10 cellular contexts compared by ENCODE assay signal in genomic region chr4:119210760-119211159, GRCh38. TPM values are rescaled to one million over a fixed set of nuclear protein-coding genes. Genes with fewer than 3 reads are reported as not detected.
DNase-seq lines count a peak whose midpoint lies in the region; ATAC-seq, FAIRE-seq and TF ChIP-seq lines count a peak whose summit lies in the region.
"Had no signal": no experiment of that assay in that cellular context is flagged by ENCODE, and none has a peak within 500 bp of the region (broad histone marks: within the 10 kb centered on the region; RNA-seq: fewer than 3 reads in every experiment).

No MANE protein-coding gene starts in this region.

- no peaks in the 10 kb centered on the region for H3K9me2 ChIP-seq in hepatocyte (replicated peaks; ENCODE audit: insufficient read depth)

- no peak for FAIRE-seq in A549 (lab: Jason Lieb, UNC)

- 78% methylated on average over 4 of the region's 4 CpGs for WGBS in A549 (ENCODE audit: missing lambda C conversion rate)
- WGBS in hepatocyte (ENCODE audit: low lambda C conversion rate, missing lambda C conversion rate) = 89% methylated on average over 4 of the region's 4 CpGs

- no peaks in the 10 kb centered on the region for H3K9me3 ChIP-seq in A549
- no peaks in the 10 kb centered on the region for H3K9me3 ChIP-seq in hepatocyte (ENCODE audit: low read depth)

- no peak overlapping the region for H2AFZ ChIP-seq in hepatocyte

- H3K36me3 Mint-ChIP-seq in activated T-helper 17 cell treated with anti-CD3 and anti-CD28 coated beads, Interleukin-2, amount 50 U/mL, for 72 hours (ENCODE audit: low read depth) = peaks cover 13% of the 10 kb centered on the region

- no peaks in the 10 kb centered on the region for H3K27me3 ChIP-seq in hepatocyte

- H3K9me3 Mint-ChIP-seq in activated T-helper 17 cell treated with anti-CD3 and anti-CD28 coated beads, Interleukin-2, amount 50 U/mL, for 72 hours = no peaks in the 10 kb centered on the region

- peak overlapping the region; percentile 99 for H3K27ac Mint-ChIP-seq in activated T-helper 17 cell treated with anti-CD3 and anti-CD28 coated beads, Interleukin-2, amount 50 U/mL, for 72 hours

- ATAC-seq in A549 = no peak
- no peak for ATAC-seq in activated T-helper 17 cell treated with anti-CD3 and anti-CD28 coated beads, Interleukin-2, amount 50 U/mL, for 72 hours (replicated peaks)

- no peaks in the 10 kb centered on the region for H3K36me3 ChIP-seq in hepatocyte (replicated peaks; ENCODE audit: insufficient read depth, low read depth)

- TF ChIP-seq EP300 in A549 (IDR thresholded peaks at IDR 0.05) = no peak

- H3K4me2 ChIP-seq in A549 = peak overlapping the region; percentile 57
- peak overlapping the region; percentile 76 for H3K4me2 ChIP-seq in hepatocyte

- peak overlapping the region; percentile 96 for H3K4me3 Mint-ChIP-seq in activated T-helper 17 cell treated with anti-CD3 and anti-CD28 coated beads, Interleukin-2, amount 50 U/mL, for 72 hours

- DNase-seq in A549 (ENCODE audit: low read depth in 1 of 2, low spot score in 1 of 2) (peak in 1 of 2 experiments; percentile 17), HFF-Myc (ENCODE audit: extremely low read depth, low read depth) (no peak), hepatocyte (ENCODE audit: low spot score) (no peak), NCI-H774 (lab: John Stamatoyannopoulos, UW) (no peak), cortex of kidney (lab: John Stamatoyannopoulos, UW) (no peak), occipital lobe (lab: John Stamatoyannopoulos, UW) (no peak), ureter (ENCODE audit: low spot score) (no peak)
- DNase-seq: amniotic stem cell, COR-L47 had no signal

- H3K27me3 Mint-ChIP-seq in activated T-helper 17 cell treated with anti-CD3 and anti-CD28 coated beads, Interleukin-2, amount 50 U/mL, for 72 hours = no peaks in the 10 kb centered on the region

- POLR2A ChIA-PET in A549 (lab: Yijun Ruan, JAX) = no interaction called here

- TF ChIP-seq POLR2A in A549 (IDR thresholded peaks at IDR 0.05; ENCODE audit: low read length) = no peak

- H3K4me1 Mint-ChIP-seq in activated T-helper 17 cell treated with anti-CD3 and anti-CD28 coated beads, Interleukin-2, amount 50 U/mL, for 72 hours = peaks cover 30% of the 10 kb centered on the region

- TF ChIP-seq CTCF in A549 (IDR thresholded peaks at IDR 0.05) (no peak), HFF-Myc (IDR thresholded peaks at IDR 0.05; ENCODE audit: low read depth, low read length, missing control alignments) (no peak), hepatocyte (IDR thresholded peaks at IDR 0.05; ENCODE audit: poor library complexity) (no peak)

- peaks cover 28% of the 10 kb centered on the region for H3K79me2 ChIP-seq in hepatocyte

- H3K4me1 ChIP-seq in A549 (peaks cover 46% of the 10 kb centered on the region), hepatocyte (ENCODE audit: insufficient read depth) (peaks cover 4% of the 10 kb centered on the region)

- peak overlapping the region; percentile 86 to 97; a peak in 5 of 6 replicates for H3K27ac ChIP-seq in A549
- peak overlapping the region; percentile 95 for H3K27ac ChIP-seq in hepatocyte

- CTCF ChIA-PET in A549 (lab: Yijun Ruan, JAX) = no interaction called here

- H4K20me1 ChIP-seq in hepatocyte (ENCODE audit: insufficient read depth, poor library complexity, severe bottlenecking) = no peaks in the 10 kb centered on the region

- no peak for TF ChIP-seq RAD21 in A549 (conservative IDR thresholded peaks at IDR 0.05 in 1 of 2, IDR thresholded peaks at IDR 0.05 in 1 of 2)

- H3K4me3 ChIP-seq in A549 (peak overlapping the region; percentile 82; the same call in 2 of the 3 replicates), HFF-Myc (replicated peaks; ENCODE audit: low read depth, low read length) (peak overlapping the region; percentile 79), hepatocyte (no peak overlapping the region)

TF ChIP-seq in A549, 52 proteins besides CTCF, POLR2A, EP300 and RAD21:
- TF ChIP-seq ATOH8 (CRISPR knock-in tag; IDR thresholded peaks at IDR 0.05; ENCODE audit: low read depth) (no peak), FOSL2 (IDR thresholded peaks at IDR 0.05) (no peak), FOSL2 (CRISPR knock-in tag; IDR thresholded peaks at IDR 0.05) (peak; percentile 74)

RNA-seq across cellular contexts. Expression of gene USP53, which starts 1.8 kb away (rescaled TPM):
- polyA plus RNA-seq in A549 (2011; rRNA removed) = 37.3 and 50.7 TPM in 2 replicates
- polyA plus RNA-seq in A549 (2012; cell fraction: cytosol; rRNA removed) = 3.6 and 3.9 TPM in 2 replicates
- polyA plus RNA-seq in A549 (2012; cell fraction: nucleus; rRNA removed) = 3.2 and 5.5 TPM in 2 replicates
- 8.3 to 10.2 TPM (median 9.1 TPM) in 3 replicates for polyA plus RNA-seq in A549 (2017; fragmentation: RNase III; extraction: RNeasy Plus Mini Kit Qiagen cat#74134 plus additional on column Dnase treatment)
- polyA minus RNA-seq in A549 (2011; rRNA and poly(A)+ RNA removed) = 21.1 and 23.7 TPM in 2 replicates
- total RNA-seq in activated T-helper 17 cell treated with anti-CD3 and anti-CD28 coated beads, Interleukin-2, amount 50 U/mL, for 72 hours = 10 to 100 TPM in 1 of 2 donors, 1 to 10 TPM in 1; 9.7 to 27.7 TPM
- total RNA-seq in hepatocyte = 37.0 and 39.9 TPM in 2 replicates
- polyA plus RNA-seq in hepatocyte = 28.4 and 34.4 TPM in 2 replicates
- 16.2 TPM for total RNA-seq in occipital lobe
- 108 TPM for total RNA-seq in ureter
